ENCODE assay signal across 1 cellular context in genomic region chr19:35085947-35086346, GRCh38.
TF ChIP-seq lines count a peak whose summit lies in the region.

No MANE protein-coding gene starts in this region.

TF ChIP-seq in H1, 55 proteins besides CTCF, POLR2A, EP300 and RAD21:
- no peak for TF ChIP-seq CTBP2 (IDR thresholded peaks at IDR 0.05; ENCODE audit: borderline replicate concordance, insufficient read depth, insufficient read length, low read length)
- TF ChIP-seq JUN (IDR thresholded peaks at IDR 0.05; ENCODE audit: low read depth, low read length), result no peak
- no peak for TF ChIP-seq MAFK (IDR thresholded peaks at IDR 0.05; ENCODE audit: low read depth, low read length)
- TF ChIP-seq EZH2 (IDR thresholded peaks at IDR 0.05; ENCODE audit: low read depth, low read length, severe bottlenecking), result no peak
- TF ChIP-seq SIN3A (conservative IDR thresholded peaks at IDR 0.05 in 1 of 2, IDR thresholded peaks at IDR 0.05 in 1 of 2; ENCODE audit: low read depth in 1 of 2, low read length in 2 of 2), result no peak
- no peak for TF ChIP-seq SP4 (IDR thresholded peaks at IDR 0.05; ENCODE audit: low read length)
- TF ChIP-seq USF2 (IDR thresholded peaks at IDR 0.05; ENCODE audit: low read length), result no peak
- no peak for TF ChIP-seq ASH2L (IDR thresholded peaks at IDR 0.05; ENCODE audit: low read length)
- TF ChIP-seq MAX (IDR thresholded peaks at IDR 0.05), result no peak
- TF ChIP-seq HDAC2 (IDR thresholded peaks at IDR 0.05; ENCODE audit: borderline replicate concordance in 1 of 2, low read depth in 2 of 2, low read length in 2 of 2), result no peak
- TF ChIP-seq KDM5A (IDR thresholded peaks at IDR 0.05; ENCODE audit: low read length), result no peak
- TF ChIP-seq RBBP5 (IDR thresholded peaks at IDR 0.05; ENCODE audit: borderline replicate concordance, low read depth, low read length), result no peak
